1 cellular context compared by ENCODE assay signal in the genomic region with DNA sequence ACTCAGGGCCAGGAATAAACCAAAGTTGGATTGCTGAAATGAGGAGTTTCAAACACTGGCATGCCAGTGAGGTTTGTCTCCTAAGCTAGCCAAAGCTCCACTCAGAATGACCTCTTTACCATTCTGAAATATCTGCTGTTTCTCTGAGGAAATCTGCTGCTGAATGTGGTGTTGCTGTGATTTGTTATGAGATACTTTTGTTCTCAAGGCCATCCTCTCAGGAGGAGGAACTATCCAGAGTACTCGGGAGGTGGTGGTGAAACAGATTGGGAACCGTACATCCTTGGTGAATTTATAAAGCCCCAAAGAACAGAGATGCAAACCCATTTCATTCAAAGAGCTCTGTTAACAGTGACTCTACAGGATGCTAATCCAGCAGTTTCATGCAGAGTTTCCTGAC.
A peak's percentile ranks its signal among the peaks of the same experiment; 100 is the strongest.
TF ChIP-seq lines count a peak whose summit lies in the region.

No MANE protein-coding gene starts in this region.

TF ChIP-seq in GM23338, 12 proteins besides CTCF, POLR2A, EP300 and RAD21 (continued from another document):
- TF ChIP-seq ETS1 (IDR thresholded peaks at IDR 0.05) = no peak
- TF ChIP-seq, protein P1, sequence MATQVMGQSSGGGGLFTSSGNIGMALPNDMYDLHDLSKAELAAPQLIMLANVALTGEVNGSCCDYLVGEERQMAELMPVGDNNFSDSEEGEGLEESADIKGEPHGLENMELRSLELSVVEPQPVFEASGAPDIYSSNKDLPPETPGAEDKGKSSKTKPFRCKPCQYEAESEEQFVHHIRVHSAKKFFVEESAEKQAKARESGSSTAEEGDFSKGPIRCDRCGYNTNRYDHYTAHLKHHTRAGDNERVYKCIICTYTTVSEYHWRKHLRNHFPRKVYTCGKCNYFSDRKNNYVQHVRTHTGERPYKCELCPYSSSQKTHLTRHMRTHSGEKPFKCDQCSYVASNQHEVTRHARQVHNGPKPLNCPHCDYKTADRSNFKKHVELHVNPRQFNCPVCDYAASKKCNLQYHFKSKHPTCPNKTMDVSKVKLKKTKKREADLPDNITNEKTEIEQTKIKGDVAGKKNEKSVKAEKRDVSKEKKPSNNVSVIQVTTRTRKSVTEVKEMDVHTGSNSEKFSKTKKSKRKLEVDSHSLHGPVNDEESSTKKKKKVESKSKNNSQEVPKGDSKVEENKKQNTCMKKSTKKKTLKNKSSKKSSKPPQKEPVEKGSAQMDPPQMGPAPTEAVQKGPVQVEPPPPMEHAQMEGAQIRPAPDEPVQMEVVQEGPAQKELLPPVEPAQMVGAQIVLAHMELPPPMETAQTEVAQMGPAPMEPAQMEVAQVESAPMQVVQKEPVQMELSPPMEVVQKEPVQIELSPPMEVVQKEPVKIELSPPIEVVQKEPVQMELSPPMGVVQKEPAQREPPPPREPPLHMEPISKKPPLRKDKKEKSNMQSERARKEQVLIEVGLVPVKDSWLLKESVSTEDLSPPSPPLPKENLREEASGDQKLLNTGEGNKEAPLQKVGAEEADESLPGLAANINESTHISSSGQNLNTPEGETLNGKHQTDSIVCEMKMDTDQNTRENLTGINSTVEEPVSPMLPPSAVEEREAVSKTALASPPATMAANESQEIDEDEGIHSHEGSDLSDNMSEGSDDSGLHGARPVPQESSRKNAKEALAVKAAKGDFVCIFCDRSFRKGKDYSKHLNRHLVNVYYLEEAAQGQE (IDR thresholded peaks at IDR 0.05; ENCODE audit: unreplicated experiment) = peak; percentile 39
